ENCODE assay signal across 16 cellular contexts in the genomic region with DNA sequence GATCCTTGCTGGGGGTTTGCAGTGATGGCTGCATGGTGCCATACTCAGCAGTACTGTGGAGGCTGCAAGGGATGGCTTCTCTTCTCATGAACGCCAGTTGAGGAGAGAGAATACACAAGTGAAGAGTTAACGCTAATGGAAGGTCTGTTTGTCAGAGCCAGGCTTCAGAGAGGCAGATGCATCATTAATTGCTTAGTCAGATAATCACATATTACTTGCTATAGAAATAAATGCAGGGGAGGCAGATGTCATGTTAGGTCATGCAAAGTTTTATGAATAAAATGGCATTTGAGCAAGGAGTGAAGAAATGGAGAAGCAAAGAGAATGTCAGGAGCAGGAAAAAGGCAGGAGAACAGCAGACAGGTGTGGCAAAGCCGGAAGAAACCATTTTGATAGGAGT. TPM values are rescaled to one million over a fixed set of nuclear protein-coding genes. Genes with fewer than 3 reads are reported as not detected.
DNase-seq lines count a peak whose midpoint lies in the region; ATAC-seq and TF ChIP-seq lines count a peak whose summit lies in the region.
"Had no signal": no experiment of that assay in that cellular context is flagged by ENCODE, and none has a peak within 500 bp of the region (broad histone marks: within the 10 kb centered on the region; RNA-seq: fewer than 3 reads in every experiment).

No MANE protein-coding gene starts in this region.

- no peaks in the 10 kb centered on the region for H3F3A ChIP-seq in Loucy (ENCODE audit: low read depth)

- no peaks in the 10 kb centered on the region for H3K27me3 Mint-ChIP-seq in activated naive CD8-positive, alpha-beta T cell
- no peaks in the 10 kb centered on the region for H3K27me3 Mint-ChIP-seq in activated naive CD8-positive, alpha-beta T cell treated with anti-CD3 and anti-CD28 coated beads for 36 hours
- H3K27me3 Mint-ChIP-seq in stimulated activated naive B cell treated with anti-CD40 and anti-IgM and Interleukin-4, amounts not matched to agents 10 μg/mL and 1 μg/mL and 100 μg/mL, for 72 hours, result no peaks in the 10 kb centered on the region

- H3K4me2 ChIP-seq in Loucy (ENCODE audit: low read depth, low read length, poor library complexity, severe bottlenecking) (peak overlapping the region; percentile 59), mesendoderm (ENCODE audit: low read length) (no peak overlapping the region)
- H3K4me2 ChIP-seq: PC-9 had no signal

- no peak for ATAC-seq in stimulated activated naive B cell treated with anti-CD40 and anti-IgM and Interleukin-4, amounts not matched to agents 10 μg/mL and 1 μg/mL and 100 μg/mL, for 72 hours (replicated peaks)
- ATAC-seq in HG02678 (IDR thresholded peaks at IDR 0.05; ENCODE audit: unreplicated experiment), result no peak

- DNase-seq in activated naive CD8-positive, alpha-beta T cell treated with anti-CD3 and anti-CD28 coated beads for 36 hours, result no peak
- no peak for DNase-seq in ascending aorta (ENCODE audit: low spot score in 2 of 2)
- no peak for DNase-seq in stimulated activated naive B cell treated with anti-CD40 and anti-IgM and Interleukin-4, amounts not matched to agents 10 μg/mL and 1 μg/mL and 100 μg/mL, for 72 hours
- no peak for DNase-seq in mesendoderm
- DNase-seq: Caco-2, DMS53, NCI-H1105 treated with DMSO at 0.1 percent for 48 hours, NCI-H2029 treated with DMSO at 0.1 percent for 48 hours, NCI-H510A treated with DMSO at 0.1 percent for 48 hours, PC-9, SJCRH30 had no signal

- H3K36me3 Mint-ChIP-seq in activated naive CD8-positive, alpha-beta T cell, result no peaks in the 10 kb centered on the region
- peaks cover 14% of the 10 kb centered on the region for H3K36me3 Mint-ChIP-seq in activated naive CD8-positive, alpha-beta T cell treated with anti-CD3 and anti-CD28 coated beads for 36 hours
- peaks cover 32 to 50% of the 10 kb centered on the region in 2 donors for H3K36me3 Mint-ChIP-seq in stimulated activated naive B cell treated with anti-CD40 and anti-IgM and Interleukin-4, amounts not matched to agents 10 μg/mL and 1 μg/mL and 100 μg/mL, for 72 hours

- H2AFZ ChIP-seq in Loucy (ENCODE audit: low read length), result no peak overlapping the region
- H2AFZ ChIP-seq: PC-9 had no signal

- no peak overlapping the region for H3K56ac ChIP-seq in mesendoderm (ENCODE audit: low read length)

- no peaks in the 10 kb centered on the region for H3K9me3 Mint-ChIP-seq in activated naive CD8-positive, alpha-beta T cell (ENCODE audit: low read depth)
- H3K9me3 Mint-ChIP-seq in activated naive CD8-positive, alpha-beta T cell treated with anti-CD3 and anti-CD28 coated beads for 36 hours, result no peaks in the 10 kb centered on the region
- H3K9me3 Mint-ChIP-seq in stimulated activated naive B cell treated with anti-CD40 and anti-IgM and Interleukin-4, amounts not matched to agents 10 μg/mL and 1 μg/mL and 100 μg/mL, for 72 hours, result no peaks in the 10 kb centered on the region

- WGBS in mesendoderm (ENCODE audit: extremely low coverage, insufficient coverage, low lambda C conversion rate), result no CpG with 5 or more reads among the region's 3 CpGs

- H4K5ac ChIP-seq in mesendoderm (ENCODE audit: low read length), result no peak overlapping the region

- peaks cover 56% of the 10 kb centered on the region; the same call in 1 of the 2 replicates for H3K36me3 ChIP-seq in Loucy (ENCODE audit: insufficient read depth, low read length)
- peaks cover 32 to 50% of the 10 kb centered on the region in 2 donors for H3K36me3 ChIP-seq in ascending aorta
- no peaks in the 10 kb centered on the region for H3K36me3 ChIP-seq in mesendoderm (ENCODE audit: control insufficient read depth, insufficient read depth, low read length)

- peaks cover 18% of the 10 kb centered on the region for H3K79me2 ChIP-seq in Loucy (ENCODE audit: insufficient read depth, low read length)
- H3K79me2 ChIP-seq in mesendoderm (ENCODE audit: control insufficient read depth, insufficient read depth, low read length), result no peaks in the 10 kb centered on the region

- no peaks in the 10 kb centered on the region for H3K9me3 ChIP-seq in Loucy (ENCODE audit: insufficient read depth, low read depth, low read length)
- no peaks in the 10 kb centered on the region for H3K9me3 ChIP-seq in ascending aorta
- H3K9me3 ChIP-seq: Caco-2, HAP-1, SJCRH30 had no signal

- peak overlapping the region; percentile 22 for H3K27ac Mint-ChIP-seq in activated naive CD8-positive, alpha-beta T cell
- H3K27ac Mint-ChIP-seq in activated naive CD8-positive, alpha-beta T cell treated with anti-CD3 and anti-CD28 coated beads for 36 hours, result no peak overlapping the region
- H3K27ac Mint-ChIP-seq in stimulated activated naive B cell treated with anti-CD40 and anti-IgM and Interleukin-4, amounts not matched to agents 10 μg/mL and 1 μg/mL and 100 μg/mL, for 72 hours, result peak overlapping the region; percentile 1

- H3K9me2 ChIP-seq in Loucy (replicated peaks; ENCODE audit: low read depth, low read length), result no peaks in the 10 kb centered on the region

- H3K27ac ChIP-seq in ascending aorta (peak overlapping the region; percentile 18 to 61), mesendoderm (ENCODE audit: low read depth, low read length) (no peak overlapping the region)
- H3K27ac ChIP-seq: C4-2B, PC-9, SJCRH30 had no signal

- H3K4me1 ChIP-seq in Loucy (ENCODE audit: insufficient read depth, low read length, poor library complexity, severe bottlenecking) (peaks cover 32% of the 10 kb centered on the region), ascending aorta (peaks cover 16 to 30% of the 10 kb centered on the region in 2 donors), mesendoderm (ENCODE audit: control insufficient read depth, low read depth, low read length) (no peaks in the 10 kb centered on the region)
- H3K4me1 ChIP-seq: Caco-2, SJCRH30 had no signal

- intact Hi-C loops in ascending aorta (cut with DNase I), result no loop called here

- H3K4me3 ChIP-seq in Loucy (ENCODE audit: low read length, poor library complexity, severe bottlenecking) (peak overlapping the region; percentile 37), ascending aorta (no peak overlapping the region), mesendoderm (ENCODE audit: low read length) (no peak overlapping the region)
- H3K4me3 ChIP-seq: HAP-1, PC-9, SJCRH30 had no signal

- no peak overlapping the region for H3K4ac ChIP-seq in mesendoderm (ENCODE audit: low read depth, low read length)

- peak overlapping the region; percentile 55 for H3K9ac ChIP-seq in Loucy (ENCODE audit: low read depth, low read length, poor library complexity, severe bottlenecking)
- no peak overlapping the region for H3K9ac ChIP-seq in mesendoderm (ENCODE audit: low read length)

- no peak overlapping the region for H3K4me3 Mint-ChIP-seq in activated naive CD8-positive, alpha-beta T cell
- no peak overlapping the region for H3K4me3 Mint-ChIP-seq in activated naive CD8-positive, alpha-beta T cell treated with anti-CD3 and anti-CD28 coated beads for 36 hours
- no peak overlapping the region for H3K4me3 Mint-ChIP-seq in stimulated activated naive B cell treated with anti-CD40 and anti-IgM and Interleukin-4, amounts not matched to agents 10 μg/mL and 1 μg/mL and 100 μg/mL, for 72 hours

- H3K27me3 ChIP-seq in Loucy (ENCODE audit: insufficient read depth, low read length, poor library complexity, severe bottlenecking) (no peaks in the 10 kb centered on the region), ascending aorta (no peaks in the 10 kb centered on the region), mesendoderm (ENCODE audit: insufficient read depth, low read length, poor library complexity) (no peaks in the 10 kb centered on the region)
- H3K27me3 ChIP-seq: SJCRH30 had no signal

- no peak overlapping the region for H4K8ac ChIP-seq in mesendoderm (ENCODE audit: low read depth, low read length)

- no peak overlapping the region for H2BK5ac ChIP-seq in mesendoderm (ENCODE audit: low read length)

- H2AK5ac ChIP-seq in mesendoderm (ENCODE audit: low read length), result no peak overlapping the region

- TF ChIP-seq CTCF in Loucy (conservative IDR thresholded peaks at IDR 0.05; ENCODE audit: low read length) (no peak), ascending aorta (IDR thresholded peaks at IDR 0.05) (no peak)

- H3K79me1 ChIP-seq in mesendoderm (ENCODE audit: low read length), result peaks cover 3% of the 10 kb centered on the region

- H3K18ac ChIP-seq in mesendoderm (ENCODE audit: low read length), result no peak overlapping the region

- H3K23ac ChIP-seq in mesendoderm (ENCODE audit: low read length), result no peak overlapping the region

- H4K20me1 ChIP-seq in Loucy (ENCODE audit: insufficient read depth, low read length, poor library complexity, severe bottlenecking), result no peaks in the 10 kb centered on the region

- H2BK15ac ChIP-seq in mesendoderm (replicated peaks; ENCODE audit: low read depth), result no peak overlapping the region

- H3K4me1 Mint-ChIP-seq in activated naive CD8-positive, alpha-beta T cell (ENCODE audit: low read depth), result no peaks in the 10 kb centered on the region
- peaks cover 4% of the 10 kb centered on the region for H3K4me1 Mint-ChIP-seq in activated naive CD8-positive, alpha-beta T cell treated with anti-CD3 and anti-CD28 coated beads for 36 hours
- H3K4me1 Mint-ChIP-seq in stimulated activated naive B cell treated with anti-CD40 and anti-IgM and Interleukin-4, amounts not matched to agents 10 μg/mL and 1 μg/mL and 100 μg/mL, for 72 hours, result peaks cover 0 to 14% of the 10 kb centered on the region in 2 donors

- H2BK120ac ChIP-seq in mesendoderm (ENCODE audit: low read depth, low read length), result no peak overlapping the region

RNA-seq across cellular contexts. Expression of a gene that starts 51.2 kb away (rescaled TPM):
- total RNA-seq in activated naive CD8-positive, alpha-beta T cell treated with anti-CD3 and anti-CD28 coated beads for 36 hours, result 10 to 100 TPM; 37.5 to 41.9 TPM
- 41.4 TPM for total RNA-seq in ascending aorta
- polyA plus RNA-seq in mesendoderm (2013, experiment 1 of 2), result 26.4 TPM
- 25.4 TPM for polyA plus RNA-seq in mesendoderm (2013, experiment 2 of 2)

RNA-seq across cellular contexts. Expression of a gene that starts 58.3 kb away (rescaled TPM):
- 100 to 1,000 TPM; 708 to 723 TPM for total RNA-seq in activated naive CD8-positive, alpha-beta T cell treated with anti-CD3 and anti-CD28 coated beads for 36 hours
- 52.5 TPM for total RNA-seq in ascending aorta
- polyA plus RNA-seq in mesendoderm (2013, experiment 1 of 2), result 273 TPM
- 276 TPM for polyA plus RNA-seq in mesendoderm (2013, experiment 2 of 2)

Comparison
In these comparisons a context has a peak if more than half of its experiments do, and no peak if none do; other contexts are left out.
1. RNA of a gene that starts 58.3 kb away (total RNA-seq): 708 to 723 TPM in activated naive CD8-positive, alpha-beta T cell treated with anti-CD3 and anti-CD28 coated beads for 36 hours; 52.5 TPM in ascending aorta (single experiment); every median in the first group is over 10 times any median in the second.